ENCODE assay signal across 36 cellular contexts in the genomic region with DNA sequence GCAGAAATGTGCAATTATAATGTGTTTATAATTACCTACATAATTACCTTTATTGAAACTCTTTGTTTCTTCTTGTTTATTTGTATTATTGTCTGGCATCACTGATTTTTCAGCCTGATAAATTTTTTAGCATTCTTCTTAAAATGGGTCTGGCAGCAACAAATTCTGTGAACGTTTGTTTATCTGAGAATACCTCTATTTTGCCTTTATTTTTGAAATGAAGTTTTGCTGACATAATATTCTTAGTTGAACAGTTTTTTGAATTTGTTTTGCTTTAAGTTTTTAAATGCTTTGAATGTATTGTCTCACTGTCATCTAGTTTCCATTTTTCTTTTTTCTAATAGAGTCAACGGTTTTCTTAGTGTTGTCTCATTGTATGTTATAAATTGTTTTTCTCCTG.
"Had no signal": no experiment of that assay in that cellular context is flagged by ENCODE, and none has a peak within 500 bp of the region (broad histone marks: within the 10 kb centered on the region; RNA-seq: fewer than 3 reads in every experiment).

No MANE protein-coding gene starts in this region.

- H3K36me3 ChIP-seq: MG63 had no signal

- H3K4me3 ChIP-seq: MG63 had no signal

- H3K27me3 ChIP-seq: MG63 had no signal

- H3K9me3 ChIP-seq: MG63 had no signal

- DNase-seq: Karpas-422, Kasumi-1, MG63, MM.1S, MV-4-11, NCI-H1048, NCI-H1092, NCI-H1092 treated with DMSO at 0.1 percent for 48 hours, NCI-H1105, NCI-H1105 treated with DMSO at 0.1 percent for 48 hours, NCI-H1417, NCI-H1417 treated with DMSO at 0.1 percent for 48 hours, NCI-H1436, NCI-H1436 treated with DMSO at 0.1 percent for 48 hours, NCI-H146, NCI-H1694, NCI-H1694 treated with DMSO at 0.1 percent for 48 hours, NCI-H187, NCI-H187 treated with DMSO at 0.1 percent for 48 hours, NCI-H1930, NCI-H2029, NCI-H2029 treated with DMSO at 0.1 percent for 48 hours, NCI-H2081, NCI-H2081 treated with DMSO at 0.1 percent for 48 hours, NCI-H2107, NCI-H2171, NCI-H2171 treated with DMSO at 0.1 percent for 48 hours, NCI-H2227 treated with DMSO at 0.1 percent for 48 hours, NCI-H226, NCI-H345, NCI-H446, NCI-H446 treated with DMSO at 0.1 percent for 48 hours, NCI-H510A, NCI-H510A treated with DMSO at 0.1 percent for 48 hours, NCI-H524, NCI-H524 treated with DMSO at 0.1 percent for 48 hours had no signal
